In the genomic region with DNA sequence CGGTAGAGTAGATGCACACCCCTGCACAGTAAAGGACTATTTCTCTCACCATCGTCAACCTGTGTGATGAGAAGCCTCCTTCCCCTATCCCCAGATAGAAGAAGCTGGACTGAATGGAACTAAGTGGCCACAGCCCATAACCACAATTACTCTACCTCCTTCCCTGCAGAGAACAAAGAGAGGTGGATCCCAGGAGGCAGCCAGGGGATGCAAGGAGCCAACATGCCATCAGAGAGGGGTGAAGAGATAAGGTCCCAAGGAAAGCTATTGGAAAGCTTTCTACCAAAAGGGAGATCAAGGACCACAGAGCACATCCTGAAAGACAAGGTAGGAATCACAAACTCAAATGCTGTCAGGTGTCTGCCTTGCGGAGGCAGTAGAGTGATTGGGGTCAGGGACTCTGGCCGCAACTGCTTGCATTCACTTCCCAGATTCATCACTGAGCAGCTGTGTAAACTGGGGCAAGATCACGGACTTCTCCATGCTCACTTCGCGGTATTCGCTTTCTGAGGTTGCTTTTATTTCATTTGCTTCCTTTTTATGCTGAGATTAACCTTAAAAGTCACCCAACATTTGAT, we compare ENCODE assay signal across 1 cellular context.
TF ChIP-seq lines count a peak whose summit lies in the region.

No MANE protein-coding gene starts in this region.

TF ChIP-seq in H1, 55 proteins besides CTCF, POLR2A, EP300 and RAD21:
- no peak for TF ChIP-seq POU5F1 (IDR thresholded peaks at IDR 0.05; ENCODE audit: low read depth, low read length)
- no peak for TF ChIP-seq CHD2 (IDR thresholded peaks at IDR 0.05; ENCODE audit: low read length)
- TF ChIP-seq, protein P1, sequence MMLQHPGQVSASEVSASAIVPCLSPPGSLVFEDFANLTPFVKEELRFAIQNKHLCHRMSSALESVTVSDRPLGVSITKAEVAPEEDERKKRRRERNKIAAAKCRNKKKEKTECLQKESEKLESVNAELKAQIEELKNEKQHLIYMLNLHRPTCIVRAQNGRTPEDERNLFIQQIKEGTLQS (IDR thresholded peaks at IDR 0.05; ENCODE audit: insufficient read depth, low read depth, low read length) = no peak
